Comparison of ENCODE assay signal across 23 cellular contexts in genomic region chr19:4774136-4774535, GRCh38. TPM values are rescaled to one million over a fixed set of nuclear protein-coding genes. Genes with fewer than 3 reads are reported as not detected.
DNase-seq lines count a peak whose midpoint lies in the region; ATAC-seq and TF ChIP-seq lines count a peak whose summit lies in the region.
"Had no signal": no experiment of that assay in that cellular context is flagged by ENCODE, and none has a peak within 500 bp of the region (broad histone marks: within the 10 kb centered on the region; RNA-seq: fewer than 3 reads in every experiment).

No MANE protein-coding gene starts in this region.

- H3K27me3 ChIP-seq in BLaER1 treated with 17β-estradiol and CSF1 and Interleukin-3, amounts not matched to agents 10 nM and 100 nM, result no peaks in the 10 kb centered on the region; a peak in 1 of 22 replicates
- 0 out of 2 replicates have a peak, but pooled peaks cover 4% of the 10 kb centered on the region for H3K27me3 ChIP-seq in HCT116 (ENCODE audit: insufficient read depth, low read length)
- H3K27me3 ChIP-seq in WERI-Rb-1 (ENCODE audit: insufficient read depth, low read depth, severe bottlenecking), result no peaks in the 10 kb centered on the region

- no peak overlapping the region for H3K27ac ChIP-seq in BLaER1 treated with 17β-estradiol and CSF1 and Interleukin-3, amounts not matched to agents 10 nM and 100 nM
- no peak overlapping the region for H3K27ac ChIP-seq in HCT116 (ENCODE audit: low read depth, low read length)
- peak overlapping the region; percentile 5 for H3K27ac ChIP-seq in WERI-Rb-1
- H3K27ac ChIP-seq: A549, SJSA1 had no signal

- RAD21 ChIA-PET in HCT116 (lab: Charles Lee; ENCODE audit: low non-redundant PET in 1 of 2, low total read pairs in 2 of 2, uncharacterized antibody in 2 of 2, unreplicated experiment in 2 of 2), result no interaction called here

- H3K9me3 ChIP-seq in BLaER1 treated with 17β-estradiol and CSF1 and Interleukin-3, amounts not matched to agents 10 nM and 100 nM (replicated peaks in 1 of 11), result peaks cover 0 to 8% (median 6%) of the 10 kb centered on the region in 11 experiments; a peak in 10 of 22 replicates
- H3K9me3 ChIP-seq in HCT116 (ENCODE audit: control insufficient read depth in 1 of 2, insufficient read depth in 1 of 2, low read depth in 1 of 2, low read length in 2 of 2), result no peaks in the 10 kb centered on the region
- peaks cover 6% of the 10 kb centered on the region for H3K9me3 ChIP-seq in WERI-Rb-1 (ENCODE audit: severe bottlenecking)
- H3K9me3 ChIP-seq: SJSA1 had no signal

- peaks cover 9 to 75% (median 43%) of the 10 kb centered on the region in 10 experiments; a peak in 19 of 20 replicates for H3K4me1 ChIP-seq in BLaER1 treated with 17β-estradiol and CSF1 and Interleukin-3, amounts not matched to agents 10 nM and 100 nM
- H3K4me1 ChIP-seq in HCT116 (ENCODE audit: control insufficient read depth in 1 of 2, insufficient read depth in 2 of 2, low read length in 2 of 2), result peaks cover 10 to 21% of the 10 kb centered on the region in 2 experiments

- H3K79me2 ChIP-seq in HCT116 (ENCODE audit: insufficient read depth, low read length), result no peaks in the 10 kb centered on the region

- peaks cover 7% of the 10 kb centered on the region for H3K27me3 Mint-ChIP-seq in activated naive CD4-positive, alpha-beta T cell treated with anti-CD3 and anti-CD28 coated beads for 36 hours (ENCODE audit: low read depth)
- H3K27me3 Mint-ChIP-seq in mesothelial cell of epicardium (ENCODE audit: low read depth), result peaks cover 31% of the 10 kb centered on the region

- peak overlapping the region in 9 of 11 experiments; percentile 29 to 90 (median 71); a peak in 17 of 22 replicates for H3K4me2 ChIP-seq in BLaER1 treated with 17β-estradiol and CSF1 and Interleukin-3, amounts not matched to agents 10 nM and 100 nM
- H3K4me2 ChIP-seq in HCT116 (ENCODE audit: low read length), result peak overlapping the region; percentile 40; the same call in 1 of the 2 replicates

- no peak for DNase-seq in HCT116 (ENCODE audit: low read depth, low spot score)
- DNase-seq in WERI-Rb-1, result no peak
- DNase-seq in retina, result peak; percentile 60
- DNase-seq in activated naive CD4-positive, alpha-beta T cell treated with anti-CD3 and anti-CD28 coated beads for 36 hours, result no peak
- DNase-seq in mesothelial cell of epicardium (ENCODE audit: low spot score in 2 of 2, unreplicated experiment in 2 of 2), result no peak
- DNase-seq: CD8-positive, alpha-beta memory T cell; DMS 273 treated with DMSO at 0.1 percent for 48 hours; DMS79; GF-D8; Kasumi-1; NCI-H1105; NCI-H2081; NCI-H524; NCI-H748 treated with DMSO at 0.1 percent for 48 hours; NK-92 treated with Interleukin-12 subunit alpha and Interleukin-12 subunit beta, amount 100 ng/mL, for 24 hours; Right ventricle myocardium superior; RPMI8226 had no signal

- H3K36me3 ChIP-seq in BLaER1 treated with 17β-estradiol and CSF1 and Interleukin-3, amounts not matched to agents 10 nM and 100 nM, result no peaks in the 10 kb centered on the region
- H3K36me3 ChIP-seq in HCT116 (ENCODE audit: control insufficient read depth in 1 of 2, insufficient read depth in 2 of 2, low read length in 2 of 2) (no peaks in the 10 kb centered on the region), WERI-Rb-1 (peaks cover 24% of the 10 kb centered on the region)
- H3K36me3 ChIP-seq: SJSA1 had no signal

- peaks cover 2% of the 10 kb centered on the region for H3K9me3 Mint-ChIP-seq in activated naive CD4-positive, alpha-beta T cell treated with anti-CD3 and anti-CD28 coated beads for 36 hours
- H3K9me3 Mint-ChIP-seq in mesothelial cell of epicardium, result peaks cover 3% of the 10 kb centered on the region

- CTCF ChIA-PET in HCT116 (lab: Charles Lee), result no interaction called here
- CTCF ChIA-PET in activated naive CD4-positive, alpha-beta T cell treated with anti-CD3 and anti-CD28 coated beads for 36 hours (lab: Charles Lee), result interaction anchor here (0.9 kb wide), 1 partner anchor 13 kb away, joined by 3 read pairs; no protein-coding TSS in a partner anchor

- BruUV-seq in HCT116 (replicated peaks; lab: Mats Ljungman, UMichigan), result no TSS peak

- no peak for ATAC-seq in HCT116
- ATAC-seq in GM21619 (IDR thresholded peaks at IDR 0.05; ENCODE audit: unreplicated experiment), result no peak
- ATAC-seq: HepG2 had no signal

- H3K36me3 Mint-ChIP-seq in activated naive CD4-positive, alpha-beta T cell treated with anti-CD3 and anti-CD28 coated beads for 36 hours (ENCODE audit: low read depth), result no peaks in the 10 kb centered on the region
- no peaks in the 10 kb centered on the region for H3K36me3 Mint-ChIP-seq in mesothelial cell of epicardium
- H3K36me3 Mint-ChIP-seq: CD14-positive monocyte; CD8-positive, alpha-beta memory T cell had no signal

- POLR2A ChIA-PET in HCT116 (lab: Charles Lee), result no interaction called here

- intact Hi-C loops in HCT116 (cut with micrococcal nuclease), result no loop called here
- intact Hi-C loops in activated naive CD4-positive, alpha-beta T cell treated with anti-CD3 and anti-CD28 coated beads for 36 hours (cut with micrococcal nuclease), result no loop called here

- no peak overlapping the region for H3K9ac ChIP-seq in BLaER1 treated with 17β-estradiol and CSF1 and Interleukin-3, amounts not matched to agents 10 nM and 100 nM
- H3K9ac ChIP-seq in HCT116 (ENCODE audit: low read length), result no peak overlapping the region

- no peak overlapping the region for H2AFZ ChIP-seq in HCT116 (ENCODE audit: low read depth, low read length, poor library complexity, severe bottlenecking)

- no peak for TF ChIP-seq RAD21 in HCT116 (IDR thresholded peaks at IDR 0.05; ENCODE audit: low read depth)

- no peak overlapping the region for H3K27ac Mint-ChIP-seq in activated naive CD4-positive, alpha-beta T cell treated with anti-CD3 and anti-CD28 coated beads for 36 hours
- no peak overlapping the region for H3K27ac Mint-ChIP-seq in mesothelial cell of epicardium
- H3K27ac Mint-ChIP-seq: CD8-positive, alpha-beta memory T cell had no signal

- H3K9me2 ChIP-seq in HCT116 (ENCODE audit: insufficient read depth), result no peaks in the 10 kb centered on the region

- no peak overlapping the region for H3K4me3 Mint-ChIP-seq in activated naive CD4-positive, alpha-beta T cell treated with anti-CD3 and anti-CD28 coated beads for 36 hours
- H3K4me3 Mint-ChIP-seq in mesothelial cell of epicardium, result no peak overlapping the region
- H3K4me3 Mint-ChIP-seq: CD14-positive monocyte; CD8-positive, alpha-beta memory T cell had no signal

- peaks cover 0 to 14% (median 0%) of the 10 kb centered on the region in 11 experiments; a peak in 6 of 22 replicates for H4K20me1 ChIP-seq in BLaER1 treated with 17β-estradiol and CSF1 and Interleukin-3, amounts not matched to agents 10 nM and 100 nM
- no peaks in the 10 kb centered on the region for H4K20me1 ChIP-seq in HCT116 (ENCODE audit: insufficient read depth)

- no peaks in the 10 kb centered on the region for H3K4me1 Mint-ChIP-seq in activated naive CD4-positive, alpha-beta T cell treated with anti-CD3 and anti-CD28 coated beads for 36 hours (ENCODE audit: low read depth)
- H3K4me1 Mint-ChIP-seq in mesothelial cell of epicardium, result no peaks in the 10 kb centered on the region
- H3K4me1 Mint-ChIP-seq: CD14-positive monocyte had no signal

- peak overlapping the region in 1 of 10 experiments; percentile 12; a peak in 1 of 20 replicates for H3K4me3 ChIP-seq in BLaER1 treated with 17β-estradiol and CSF1 and Interleukin-3, amounts not matched to agents 10 nM and 100 nM
- no peak overlapping the region for H3K4me3 ChIP-seq in HCT116 (replicated peaks in 1 of 2; ENCODE audit: low read depth in 1 of 2, low read length in 2 of 2)
- H3K4me3 ChIP-seq in WERI-Rb-1 (ENCODE audit: low read depth, low read length), result no peak overlapping the region
- H3K4me3 ChIP-seq: A549, SJSA1 had no signal

- TF ChIP-seq POLR2A in HCT116 (IDR thresholded peaks at IDR 0.05; ENCODE audit: borderline replicate concordance, extremely low read depth, insufficient read depth, insufficient read length), result no peak

- TF ChIP-seq CTCF in HCT116 (IDR thresholded peaks at IDR 0.05 in 2 of 3, conservative IDR thresholded peaks at IDR 0.05 in 1 of 3; ENCODE audit: borderline replicate concordance in 1 of 3, insufficient read depth in 1 of 3, low read depth in 2 of 3, low read length in 2 of 3), result no peak
- no peak for TF ChIP-seq CTCF in WERI-Rb-1 (IDR thresholded peaks at IDR 0.05; ENCODE audit: low read depth, low read length)
- no peak for TF ChIP-seq CTCF in mesothelial cell of epicardium (IDR thresholded peaks at IDR 0.05; ENCODE audit: unreplicated experiment)

TF ChIP-seq in HCT116, 20 proteins besides CTCF, POLR2A, EP300 and RAD21 (continues in another document):
- no peak for TF ChIP-seq EZH2 (IDR thresholded peaks at IDR 0.05)
- no peak for TF ChIP-seq TCF7L2 (IDR thresholded peaks at IDR 0.05; ENCODE audit: borderline replicate concordance, extremely low read depth, insufficient read depth, insufficient read length)

RNA-seq across cellular contexts. Expression of gene FEM1A, which starts 17.4 kb away (rescaled TPM):
- total RNA-seq in HCT116 (2021; ENCODE audit: unreplicated experiment) (17.7 TPM), mesothelial cell of epicardium (11.0 to 11.5 TPM (median 11.5 TPM) in 3 replicates)
- polyA plus RNA-seq in HCT116 (2012), result 2.2 and 3.1 TPM in 2 replicates
- 1 to 10 TPM; 8.1 to 9.1 TPM for total RNA-seq in activated naive CD4-positive, alpha-beta T cell treated with anti-CD3 and anti-CD28 coated beads for 36 hours

RNA-seq across cellular contexts. Expression of gene DPP9, which starts 50.5 kb away (rescaled TPM):
- total RNA-seq in HCT116 (2021; ENCODE audit: unreplicated experiment), result 67.6 TPM
- polyA plus RNA-seq in HCT116 (2012), result 48.1 and 49.6 TPM in 2 replicates
- 10 to 100 TPM; 40.8 to 41.9 TPM for total RNA-seq in activated naive CD4-positive, alpha-beta T cell treated with anti-CD3 and anti-CD28 coated beads for 36 hours
- 36.8 to 37.1 TPM (median 36.9 TPM) in 3 replicates for total RNA-seq in mesothelial cell of epicardium

RNA-seq across cellular contexts. Expression of gene TICAM1, which starts 57.4 kb away (rescaled TPM):
- total RNA-seq in HCT116 (2021; ENCODE audit: unreplicated experiment), result 28.7 TPM
- 30.0 and 33.1 TPM in 2 replicates for polyA plus RNA-seq in HCT116 (2012)
- 10 to 100 TPM; 15.2 to 16.5 TPM for total RNA-seq in activated naive CD4-positive, alpha-beta T cell treated with anti-CD3 and anti-CD28 coated beads for 36 hours
- 7.6 to 7.9 TPM (median 7.7 TPM) in 3 replicates for total RNA-seq in mesothelial cell of epicardium
